ENCODE assay signal across 19 cellular contexts in genomic region chr7:17516768-17517167, GRCh38.
"Had no signal": no experiment of that assay in that cellular context is flagged by ENCODE, and none has a peak within 500 bp of the region (broad histone marks: within the 10 kb centered on the region; RNA-seq: fewer than 3 reads in every experiment).

No MANE protein-coding gene starts in this region.

- H3K9me3 Mint-ChIP-seq: activated naive CD4-positive, alpha-beta T cell treated with anti-CD3 and anti-CD28 coated beads, Interleukin-2, amount 10 ng/mL, durations not matched to agents 7 days and 5 days; activated T-helper 17 cell treated with anti-CD3 and anti-CD28 coated beads, Interleukin-2, amount 50 U/mL, for 72 hours; neural progenitor cell; stimulated activated naive CD8-positive, alpha-beta T cell treated with anti-CD3 and anti-CD28 coated beads, Interleukin-15, amount 100 ng/mL, for 72 hours had no signal

- H3K9me3 ChIP-seq: body of pancreas, thoracic aorta had no signal

- H3K9ac ChIP-seq: neural progenitor cell had no signal

- H3K4me1 ChIP-seq: neural progenitor cell had no signal

- H3K27ac Mint-ChIP-seq: activated CD4-positive, alpha-beta T cell treated with anti-CD3 and anti-CD28 coated beads, Interleukin-2, amount 10 ng/mL, durations not matched to agents 24 days and 14 days; activated naive CD4-positive, alpha-beta T cell treated with anti-CD3 and anti-CD28 coated beads, Interleukin-2, amount 10 ng/mL, durations not matched to agents 7 days and 5 days; activated T-helper 17 cell treated with anti-CD3 and anti-CD28 coated beads, Interleukin-2, amount 50 U/mL, for 72 hours; neural progenitor cell; stimulated activated naive CD8-positive, alpha-beta T cell treated with anti-CD3 and anti-CD28 coated beads, Interleukin-15, amount 100 ng/mL, for 72 hours had no signal

- ATAC-seq: activated T-helper 17 cell treated with anti-CD3 and anti-CD28 coated beads, Interleukin-2, amount 50 U/mL, for 72 hours; body of pancreas; left cardiac atrium; stimulated activated naive CD8-positive, alpha-beta T cell treated with anti-CD3 and anti-CD28 coated beads, Interleukin-15, amount 100 ng/mL, for 72 hours had no signal

- DNase-seq: activated CD4-positive, alpha-beta T cell treated with anti-CD3 and anti-CD28 coated beads, Interleukin-2, amount 10 ng/mL, durations not matched to agents 24 days and 14 days; activated CD8-positive, alpha-beta memory T cell treated with anti-CD3 and anti-CD28 coated beads for 24 hours; activated naive CD4-positive, alpha-beta T cell treated with anti-CD3 and anti-CD28 coated beads, Interleukin-2, amount 10 ng/mL, durations not matched to agents 7 days and 5 days; activated T-cell treated with anti-CD3 and anti-CD28 coated beads for 4 hours; body of pancreas; central memory CD4-positive, alpha-beta T cell; effector CD4-positive, alpha-beta T cell; head of caudate nucleus; left cardiac atrium; midbrain; posterior cingulate gyrus; stimulated activated CD4-positive, alpha-beta T cell treated with anti-CD3 and anti-CD28 coated beads, Interleukin-4, amount 100 ng/mL, for 4 hours; stimulated activated naive CD8-positive, alpha-beta T cell treated with anti-CD3 and anti-CD28 coated beads, Interleukin-15, amount 100 ng/mL, for 72 hours had no signal

- H3K27ac ChIP-seq: body of pancreas, coronary artery, neural progenitor cell, thoracic aorta had no signal

- H3K27me3 Mint-ChIP-seq: activated CD4-positive, alpha-beta T cell treated with anti-CD3 and anti-CD28 coated beads, Interleukin-2, amount 10 ng/mL, durations not matched to agents 24 days and 14 days; activated naive CD4-positive, alpha-beta T cell treated with anti-CD3 and anti-CD28 coated beads, Interleukin-2, amount 10 ng/mL, durations not matched to agents 7 days and 5 days had no signal

- H3K4me1 Mint-ChIP-seq: activated CD4-positive, alpha-beta T cell treated with anti-CD3 and anti-CD28 coated beads, Interleukin-2, amount 10 ng/mL, durations not matched to agents 24 days and 14 days; activated T-helper 17 cell treated with anti-CD3 and anti-CD28 coated beads, Interleukin-2, amount 50 U/mL, for 72 hours; neural progenitor cell had no signal

- H3K27me3 ChIP-seq: body of pancreas, neural progenitor cell had no signal

- H3K4me3 ChIP-seq: body of pancreas, coronary artery, lung, neural progenitor cell, skin epidermis, thoracic aorta had no signal

- H3K36me3 Mint-ChIP-seq: activated naive CD4-positive, alpha-beta T cell treated with anti-CD3 and anti-CD28 coated beads, Interleukin-2, amount 10 ng/mL, durations not matched to agents 7 days and 5 days; neural progenitor cell had no signal

- H3K4me3 Mint-ChIP-seq: activated CD4-positive, alpha-beta T cell treated with anti-CD3 and anti-CD28 coated beads, Interleukin-2, amount 10 ng/mL, durations not matched to agents 24 days and 14 days; activated naive CD4-positive, alpha-beta T cell treated with anti-CD3 and anti-CD28 coated beads, Interleukin-2, amount 10 ng/mL, durations not matched to agents 7 days and 5 days; activated T-helper 17 cell treated with anti-CD3 and anti-CD28 coated beads, Interleukin-2, amount 50 U/mL, for 72 hours; neural progenitor cell; stimulated activated naive CD8-positive, alpha-beta T cell treated with anti-CD3 and anti-CD28 coated beads, Interleukin-15, amount 100 ng/mL, for 72 hours had no signal

- H3K4me2 ChIP-seq: neural progenitor cell had no signal

- H2AFZ ChIP-seq: neural progenitor cell had no signal

- H3K36me3 ChIP-seq: neural progenitor cell, thoracic aorta had no signal
